ENCODE assay signal across 2 cellular contexts in the genomic region with DNA sequence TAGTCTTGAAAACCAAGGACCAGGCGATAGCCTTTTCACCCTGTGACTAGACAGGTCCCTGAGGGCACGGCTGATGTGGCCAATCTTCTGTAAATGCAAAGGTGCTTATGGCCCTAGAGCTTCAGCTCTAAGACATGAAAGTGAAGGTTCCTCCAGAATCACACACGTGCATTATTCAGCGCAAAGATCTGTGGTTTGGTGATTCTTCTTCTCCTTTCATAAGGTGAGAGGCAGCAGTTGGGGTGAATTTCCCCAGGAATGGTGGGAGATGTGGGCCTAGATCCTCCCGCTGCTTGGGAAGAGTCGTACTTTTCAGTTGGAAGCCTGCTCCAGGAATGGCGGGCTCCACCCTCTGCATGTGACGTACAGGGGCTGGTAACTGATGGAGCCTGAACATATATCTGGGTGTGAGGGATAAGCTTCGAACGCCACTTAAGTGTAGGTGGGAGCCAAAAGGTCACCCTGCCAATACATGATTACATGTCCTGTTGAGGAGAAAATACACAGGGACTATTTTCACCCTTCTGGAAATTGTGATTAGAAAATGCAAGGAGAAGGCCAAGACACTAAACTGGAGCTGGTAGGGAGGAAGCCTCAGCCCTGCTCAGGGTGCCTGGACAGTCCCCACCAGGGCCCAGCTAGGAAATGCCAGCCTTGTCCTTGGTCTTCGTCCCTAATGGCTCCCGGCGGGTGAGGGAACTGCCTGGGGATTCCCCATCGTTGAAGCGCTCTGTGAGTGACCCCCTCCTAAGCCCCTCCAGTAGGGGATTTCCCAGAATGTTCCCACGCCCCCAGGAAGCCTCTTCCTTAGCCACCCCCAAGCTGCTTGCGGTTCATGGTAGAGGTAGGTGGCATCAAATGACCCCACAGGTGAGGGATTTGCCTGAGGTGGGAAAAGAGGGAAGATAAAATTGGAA.
TF ChIP-seq lines count a peak whose summit lies in the region.

No MANE protein-coding gene starts in this region.

TF ChIP-seq in GM23338, 12 proteins besides CTCF, POLR2A, EP300 and RAD21:
- no peak for TF ChIP-seq POLR2AphosphoS5 (IDR thresholded peaks at IDR 0.05; ENCODE audit: low read depth)
- no peak for TF ChIP-seq CREB1 (CRISPR knock-in tag; IDR thresholded peaks at IDR 0.05; ENCODE audit: low read depth)
- TF ChIP-seq JUNB (IDR thresholded peaks at IDR 0.05; ENCODE audit: unreplicated experiment) = no peak
- no peak for TF ChIP-seq ZNF331 (CRISPR knock-in tag; IDR thresholded peaks at IDR 0.05; ENCODE audit: low read depth)
- TF ChIP-seq EZH2phosphoT487 (IDR thresholded peaks at IDR 0.05; ENCODE audit: unreplicated experiment) = no peak
- TF ChIP-seq, protein P1, sequence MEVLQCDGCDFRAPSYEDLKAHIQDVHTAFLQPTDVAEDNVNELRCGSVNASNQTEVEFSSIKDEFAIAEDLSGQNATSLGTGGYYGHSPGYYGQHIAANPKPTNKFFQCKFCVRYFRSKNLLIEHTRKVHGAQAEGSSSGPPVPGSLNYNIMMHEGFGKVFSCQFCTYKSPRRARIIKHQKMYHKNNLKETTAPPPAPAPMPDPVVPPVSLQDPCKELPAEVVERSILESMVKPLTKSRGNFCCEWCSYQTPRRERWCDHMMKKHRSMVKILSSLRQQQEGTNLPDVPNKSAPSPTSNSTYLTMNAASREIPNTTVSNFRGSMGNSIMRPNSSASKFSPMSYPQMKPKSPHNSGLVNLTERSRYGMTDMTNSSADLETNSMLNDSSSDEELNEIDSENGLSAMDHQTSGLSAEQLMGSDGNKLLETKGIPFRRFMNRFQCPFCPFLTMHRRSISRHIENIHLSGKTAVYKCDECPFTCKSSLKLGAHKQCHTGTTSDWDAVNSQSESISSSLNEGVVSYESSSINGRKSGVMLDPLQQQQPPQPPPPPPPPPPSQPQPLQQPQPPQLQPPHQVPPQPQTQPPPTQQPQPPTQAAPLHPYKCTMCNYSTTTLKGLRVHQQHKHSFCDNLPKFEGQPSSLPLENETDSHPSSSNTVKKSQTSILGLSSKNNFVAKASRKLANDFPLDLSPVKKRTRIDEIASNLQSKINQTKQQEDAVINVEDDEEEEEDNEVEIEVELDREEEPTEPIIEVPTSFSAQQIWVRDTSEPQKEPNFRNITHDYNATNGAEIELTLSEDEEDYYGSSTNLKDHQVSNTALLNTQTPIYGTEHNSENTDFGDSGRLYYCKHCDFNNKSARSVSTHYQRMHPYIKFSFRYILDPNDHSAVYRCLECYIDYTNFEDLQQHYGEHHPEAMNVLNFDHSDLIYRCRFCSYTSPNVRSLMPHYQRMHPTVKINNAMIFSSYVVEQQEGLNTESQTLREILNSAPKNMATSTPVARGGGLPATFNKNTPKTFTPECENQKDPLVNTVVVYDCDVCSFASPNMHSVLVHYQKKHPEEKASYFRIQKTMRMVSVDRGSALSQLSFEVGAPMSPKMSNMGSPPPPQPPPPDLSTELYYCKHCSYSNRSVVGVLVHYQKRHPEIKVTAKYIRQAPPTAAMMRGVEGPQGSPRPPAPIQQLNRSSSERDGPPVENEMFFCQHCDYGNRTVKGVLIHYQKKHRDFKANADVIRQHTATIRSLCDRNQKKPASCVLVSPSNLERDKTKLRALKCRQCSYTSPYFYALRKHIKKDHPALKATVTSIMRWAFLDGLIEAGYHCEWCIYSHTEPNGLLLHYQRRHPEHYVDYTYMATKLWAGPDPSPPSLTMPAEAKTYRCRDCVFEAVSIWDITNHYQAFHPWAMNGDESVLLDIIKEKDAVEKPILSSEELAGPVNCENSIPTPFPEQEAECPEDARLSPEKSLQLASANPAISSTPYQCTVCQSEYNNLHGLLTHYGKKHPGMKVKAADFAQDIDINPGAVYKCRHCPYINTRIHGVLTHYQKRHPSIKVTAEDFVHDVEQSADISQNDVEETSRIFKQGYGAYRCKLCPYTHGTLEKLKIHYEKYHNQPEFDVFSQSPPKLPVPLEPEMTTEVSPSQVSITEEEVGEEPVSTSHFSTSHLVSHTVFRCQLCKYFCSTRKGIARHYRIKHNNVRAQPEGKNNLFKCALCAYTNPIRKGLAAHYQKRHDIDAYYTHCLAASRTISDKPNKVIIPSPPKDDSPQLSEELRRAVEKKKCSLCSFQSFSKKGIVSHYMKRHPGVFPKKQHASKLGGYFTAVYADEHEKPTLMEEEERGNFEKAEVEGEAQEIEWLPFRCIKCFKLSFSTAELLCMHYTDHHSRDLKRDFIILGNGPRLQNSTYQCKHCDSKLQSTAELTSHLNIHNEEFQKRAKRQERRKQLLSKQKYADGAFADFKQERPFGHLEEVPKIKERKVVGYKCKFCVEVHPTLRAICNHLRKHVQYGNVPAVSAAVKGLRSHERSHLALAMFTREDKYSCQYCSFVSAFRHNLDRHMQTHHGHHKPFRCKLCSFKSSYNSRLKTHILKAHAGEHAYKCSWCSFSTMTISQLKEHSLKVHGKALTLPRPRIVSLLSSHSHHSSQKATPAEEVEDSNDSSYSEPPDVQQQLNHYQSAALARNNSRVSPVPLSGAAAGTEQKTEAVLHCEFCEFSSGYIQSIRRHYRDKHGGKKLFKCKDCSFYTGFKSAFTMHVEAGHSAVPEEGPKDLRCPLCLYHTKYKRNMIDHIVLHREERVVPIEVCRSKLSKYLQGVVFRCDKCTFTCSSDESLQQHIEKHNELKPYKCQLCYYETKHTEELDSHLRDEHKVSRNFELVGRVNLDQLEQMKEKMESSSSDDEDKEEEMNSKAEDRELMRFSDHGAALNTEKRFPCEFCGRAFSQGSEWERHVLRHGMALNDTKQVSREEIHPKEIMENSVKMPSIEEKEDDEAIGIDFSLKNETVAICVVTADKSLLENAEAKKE (CRISPR knock-in tag; IDR thresholded peaks at IDR 0.05) = no peak
- no peak for TF ChIP-seq ZNF114 (CRISPR knock-in tag; IDR thresholded peaks at IDR 0.05)
- no peak for TF ChIP-seq STAT1 (IDR thresholded peaks at IDR 0.05; ENCODE audit: unreplicated experiment)
- TF ChIP-seq EZH2 (IDR thresholded peaks at IDR 0.05; ENCODE audit: low read depth, unreplicated experiment) = no peak
- no peak for TF ChIP-seq NANOG (IDR thresholded peaks at IDR 0.05; ENCODE audit: borderline replicate concordance)
- TF ChIP-seq, protein P2, sequence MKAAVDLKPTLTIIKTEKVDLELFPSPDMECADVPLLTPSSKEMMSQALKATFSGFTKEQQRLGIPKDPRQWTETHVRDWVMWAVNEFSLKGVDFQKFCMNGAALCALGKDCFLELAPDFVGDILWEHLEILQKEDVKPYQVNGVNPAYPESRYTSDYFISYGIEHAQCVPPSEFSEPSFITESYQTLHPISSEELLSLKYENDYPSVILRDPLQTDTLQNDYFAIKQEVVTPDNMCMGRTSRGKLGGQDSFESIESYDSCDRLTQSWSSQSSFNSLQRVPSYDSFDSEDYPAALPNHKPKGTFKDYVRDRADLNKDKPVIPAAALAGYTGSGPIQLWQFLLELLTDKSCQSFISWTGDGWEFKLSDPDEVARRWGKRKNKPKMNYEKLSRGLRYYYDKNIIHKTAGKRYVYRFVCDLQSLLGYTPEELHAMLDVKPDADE (IDR thresholded peaks at IDR 0.05) = no peak

TF ChIP-seq in HepG2, 621 proteins besides CTCF, POLR2A, EP300 and RAD21 (continues in another document):
- TF ChIP-seq CBFB (CRISPR knock-in tag; IDR thresholded peaks at IDR 0.05) (no peak), HNRNPL (IDR thresholded peaks at IDR 0.05; ENCODE audit: low read depth, low read length) (0 out of 2 replicates have a peak, but pooled peaks have one; percentile 24), KAT7 (CRISPR knock-in tag; IDR thresholded peaks at IDR 0.05; ENCODE audit: borderline replicate concordance) (no peak), MIER3 (CRISPR knock-in tag; IDR thresholded peaks at IDR 0.05; ENCODE audit: borderline replicate concordance) (no peak), TBX2 (CRISPR knock-in tag; IDR thresholded peaks at IDR 0.05; ENCODE audit: borderline replicate concordance) (peak; percentile 35; the same call in 1 of the 2 replicates), HIVEP1 (CRISPR knock-in tag; IDR thresholded peaks at IDR 0.05) (peak; percentile 94), KDM5A (IDR thresholded peaks at IDR 0.05; ENCODE audit: borderline replicate concordance, low read length) (no peak), ZNF234 (CRISPR knock-in tag; conservative IDR thresholded peaks at IDR 0.05) (no peak), JARID2 (CRISPR knock-in tag; IDR thresholded peaks at IDR 0.05; ENCODE audit: insufficient replicate concordance) (no peak), SRSF4 (IDR thresholded peaks at IDR 0.05; ENCODE audit: low read depth, low read length, poor library complexity, severe bottlenecking) (no peak), TRIM24 (CRISPR knock-in tag; IDR thresholded peaks at IDR 0.05) (no peak), ZNF350 (CRISPR knock-in tag; IDR thresholded peaks at IDR 0.05; ENCODE audit: borderline replicate concordance, low read depth) (no peak), KLF12 (CRISPR knock-in tag; IDR thresholded peaks at IDR 0.05; ENCODE audit: borderline replicate concordance) (no peak), HNF4A (CRISPR knock-in tag; IDR thresholded peaks at IDR 0.05) (peak; percentile 60), ZBTB1 (CRISPR knock-in tag; IDR thresholded peaks at IDR 0.05; ENCODE audit: borderline replicate concordance) (no peak), RELA (CRISPR knock-in tag; IDR thresholded peaks at IDR 0.05) (peak; percentile 99)
- TF ChIP-seq, protein P3, sequence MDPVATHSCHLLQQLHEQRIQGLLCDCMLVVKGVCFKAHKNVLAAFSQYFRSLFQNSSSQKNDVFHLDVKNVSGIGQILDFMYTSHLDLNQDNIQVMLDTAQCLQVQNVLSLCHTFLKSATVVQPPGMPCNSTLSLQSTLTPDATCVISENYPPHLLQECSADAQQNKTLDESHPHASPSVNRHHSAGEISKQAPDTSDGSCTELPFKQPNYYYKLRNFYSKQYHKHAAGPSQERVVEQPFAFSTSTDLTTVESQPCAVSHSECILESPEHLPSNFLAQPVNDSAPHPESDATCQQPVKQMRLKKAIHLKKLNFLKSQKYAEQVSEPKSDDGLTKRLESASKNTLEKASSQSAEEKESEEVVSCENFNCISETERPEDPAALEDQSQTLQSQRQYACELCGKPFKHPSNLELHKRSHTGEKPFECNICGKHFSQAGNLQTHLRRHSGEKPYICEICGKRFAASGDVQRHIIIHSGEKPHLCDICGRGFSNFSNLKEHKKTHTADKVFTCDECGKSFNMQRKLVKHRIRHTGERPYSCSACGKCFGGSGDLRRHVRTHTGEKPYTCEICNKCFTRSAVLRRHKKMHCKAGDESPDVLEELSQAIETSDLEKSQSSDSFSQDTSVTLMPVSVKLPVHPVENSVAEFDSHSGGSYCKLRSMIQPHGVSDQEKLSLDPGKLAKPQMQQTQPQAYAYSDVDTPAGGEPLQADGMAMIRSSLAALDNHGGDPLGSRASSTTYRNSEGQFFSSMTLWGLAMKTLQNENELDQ (CRISPR knock-in tag; IDR thresholded peaks at IDR 0.05; ENCODE audit: borderline replicate concordance) = no peak
- TF ChIP-seq, protein P4, sequence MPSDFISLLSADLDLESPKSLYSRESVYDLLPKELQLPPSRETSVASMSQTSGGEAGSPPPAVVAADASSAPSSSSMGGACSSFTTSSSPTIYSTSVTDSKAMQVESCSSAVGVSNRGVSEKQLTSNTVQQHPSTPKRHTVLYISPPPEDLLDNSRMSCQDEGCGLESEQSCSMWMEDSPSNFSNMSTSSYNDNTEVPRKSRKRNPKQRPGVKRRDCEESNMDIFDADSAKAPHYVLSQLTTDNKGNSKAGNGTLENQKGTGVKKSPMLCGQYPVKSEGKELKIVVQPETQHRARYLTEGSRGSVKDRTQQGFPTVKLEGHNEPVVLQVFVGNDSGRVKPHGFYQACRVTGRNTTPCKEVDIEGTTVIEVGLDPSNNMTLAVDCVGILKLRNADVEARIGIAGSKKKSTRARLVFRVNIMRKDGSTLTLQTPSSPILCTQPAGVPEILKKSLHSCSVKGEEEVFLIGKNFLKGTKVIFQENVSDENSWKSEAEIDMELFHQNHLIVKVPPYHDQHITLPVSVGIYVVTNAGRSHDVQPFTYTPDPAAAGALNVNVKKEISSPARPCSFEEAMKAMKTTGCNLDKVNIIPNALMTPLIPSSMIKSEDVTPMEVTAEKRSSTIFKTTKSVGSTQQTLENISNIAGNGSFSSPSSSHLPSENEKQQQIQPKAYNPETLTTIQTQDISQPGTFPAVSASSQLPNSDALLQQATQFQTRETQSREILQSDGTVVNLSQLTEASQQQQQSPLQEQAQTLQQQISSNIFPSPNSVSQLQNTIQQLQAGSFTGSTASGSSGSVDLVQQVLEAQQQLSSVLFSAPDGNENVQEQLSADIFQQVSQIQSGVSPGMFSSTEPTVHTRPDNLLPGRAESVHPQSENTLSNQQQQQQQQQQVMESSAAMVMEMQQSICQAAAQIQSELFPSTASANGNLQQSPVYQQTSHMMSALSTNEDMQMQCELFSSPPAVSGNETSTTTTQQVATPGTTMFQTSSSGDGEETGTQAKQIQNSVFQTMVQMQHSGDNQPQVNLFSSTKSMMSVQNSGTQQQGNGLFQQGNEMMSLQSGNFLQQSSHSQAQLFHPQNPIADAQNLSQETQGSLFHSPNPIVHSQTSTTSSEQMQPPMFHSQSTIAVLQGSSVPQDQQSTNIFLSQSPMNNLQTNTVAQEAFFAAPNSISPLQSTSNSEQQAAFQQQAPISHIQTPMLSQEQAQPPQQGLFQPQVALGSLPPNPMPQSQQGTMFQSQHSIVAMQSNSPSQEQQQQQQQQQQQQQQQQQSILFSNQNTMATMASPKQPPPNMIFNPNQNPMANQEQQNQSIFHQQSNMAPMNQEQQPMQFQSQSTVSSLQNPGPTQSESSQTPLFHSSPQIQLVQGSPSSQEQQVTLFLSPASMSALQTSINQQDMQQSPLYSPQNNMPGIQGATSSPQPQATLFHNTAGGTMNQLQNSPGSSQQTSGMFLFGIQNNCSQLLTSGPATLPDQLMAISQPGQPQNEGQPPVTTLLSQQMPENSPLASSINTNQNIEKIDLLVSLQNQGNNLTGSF (CRISPR knock-in tag; IDR thresholded peaks at IDR 0.05) = no peak
- TF ChIP-seq, protein P5, sequence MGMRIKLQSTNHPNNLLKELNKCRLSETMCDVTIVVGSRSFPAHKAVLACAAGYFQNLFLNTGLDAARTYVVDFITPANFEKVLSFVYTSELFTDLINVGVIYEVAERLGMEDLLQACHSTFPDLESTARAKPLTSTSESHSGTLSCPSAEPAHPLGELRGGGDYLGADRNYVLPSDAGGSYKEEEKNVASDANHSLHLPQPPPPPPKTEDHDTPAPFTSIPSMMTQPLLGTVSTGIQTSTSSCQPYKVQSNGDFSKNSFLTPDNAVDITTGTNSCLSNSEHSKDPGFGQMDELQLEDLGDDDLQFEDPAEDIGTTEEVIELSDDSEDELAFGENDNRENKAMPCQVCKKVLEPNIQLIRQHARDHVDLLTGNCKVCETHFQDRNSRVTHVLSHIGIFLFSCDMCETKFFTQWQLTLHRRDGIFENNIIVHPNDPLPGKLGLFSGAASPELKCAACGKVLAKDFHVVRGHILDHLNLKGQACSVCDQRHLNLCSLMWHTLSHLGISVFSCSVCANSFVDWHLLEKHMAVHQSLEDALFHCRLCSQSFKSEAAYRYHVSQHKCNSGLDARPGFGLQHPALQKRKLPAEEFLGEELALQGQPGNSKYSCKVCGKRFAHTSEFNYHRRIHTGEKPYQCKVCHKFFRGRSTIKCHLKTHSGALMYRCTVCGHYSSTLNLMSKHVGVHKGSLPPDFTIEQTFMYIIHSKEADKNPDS (CRISPR knock-in tag; IDR thresholded peaks at IDR 0.05) = no peak
- TF ChIP-seq, protein P6, sequence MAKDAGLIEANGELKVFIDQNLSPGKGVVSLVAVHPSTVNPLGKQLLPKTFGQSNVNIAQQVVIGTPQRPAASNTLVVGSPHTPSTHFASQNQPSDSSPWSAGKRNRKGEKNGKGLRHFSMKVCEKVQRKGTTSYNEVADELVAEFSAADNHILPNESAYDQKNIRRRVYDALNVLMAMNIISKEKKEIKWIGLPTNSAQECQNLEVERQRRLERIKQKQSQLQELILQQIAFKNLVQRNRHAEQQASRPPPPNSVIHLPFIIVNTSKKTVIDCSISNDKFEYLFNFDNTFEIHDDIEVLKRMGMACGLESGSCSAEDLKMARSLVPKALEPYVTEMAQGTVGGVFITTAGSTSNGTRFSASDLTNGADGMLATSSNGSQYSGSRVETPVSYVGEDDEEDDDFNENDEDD (CRISPR knock-in tag; IDR thresholded peaks at IDR 0.05; ENCODE audit: borderline replicate concordance) = no peak
- TF ChIP-seq, protein P7, sequence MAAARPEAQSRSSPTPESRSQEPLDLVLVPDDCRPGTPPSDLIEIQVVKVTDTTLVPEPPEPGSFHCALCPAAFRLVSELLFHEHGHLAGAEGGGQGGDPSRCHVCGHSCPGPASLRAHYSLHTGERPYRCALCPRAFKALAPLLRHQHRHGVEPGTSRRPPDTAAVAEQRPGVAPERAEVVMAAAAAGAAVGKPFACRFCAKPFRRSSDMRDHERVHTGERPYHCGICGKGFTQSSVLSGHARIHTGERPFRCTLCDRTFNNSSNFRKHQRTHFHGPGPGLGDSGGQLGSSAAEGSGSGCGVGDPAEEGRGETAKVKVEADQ (CRISPR knock-in tag; IDR thresholded peaks at IDR 0.05; ENCODE audit: borderline replicate concordance) = no peak
